In genomic region chr7:82810558-82811259, GRCh38 we compare ENCODE assay signal across 10 cellular contexts.
A peak's percentile ranks its signal among the peaks of the same experiment; 100 is the strongest.
DNase-seq lines count a peak whose midpoint lies in the region; ATAC-seq and TF ChIP-seq lines count a peak whose summit lies in the region.
"Had no signal": no experiment of that assay in that cellular context is flagged by ENCODE, and none has a peak within 500 bp of the region (broad histone marks: within the 10 kb centered on the region; RNA-seq: fewer than 3 reads in every experiment).

No MANE protein-coding gene starts in this region.

- no peak overlapping the region for H3K27ac Mint-ChIP-seq in nephron progenitor cell
- no peak overlapping the region for H3K27ac Mint-ChIP-seq in activated CD4-positive, alpha-beta memory T cell treated with anti-CD3 and anti-CD28 coated beads for 36 hours
- H3K27ac Mint-ChIP-seq: activated B cell treated with CpG ODN at 0.5 μM for 24 hours had no signal

- H3K36me3 Mint-ChIP-seq in nephron progenitor cell (ENCODE audit: low read depth), result no peaks in the 10 kb centered on the region
- H3K36me3 Mint-ChIP-seq in activated CD4-positive, alpha-beta memory T cell treated with anti-CD3 and anti-CD28 coated beads for 36 hours, result no peaks in the 10 kb centered on the region

- H3K4me3 ChIP-seq in DND-41 (ENCODE audit: low read depth in 1 of 2, low read length in 2 of 2) (no peak overlapping the region), OCI-LY1 (ENCODE audit: low read depth, low read length, poor library complexity, severe bottlenecking) (no peak overlapping the region)
- no peak overlapping the region for H3K4me3 ChIP-seq in Jurkat, Clone E6-1 (ENCODE audit: low read length)
- H3K4me3 ChIP-seq: skin epidermis had no signal

- H3K4me2 ChIP-seq in DND-41 (ENCODE audit: insufficient read depth, low read length) (no peak overlapping the region), OCI-LY1 (ENCODE audit: low read length) (no peak overlapping the region)

- H3K9ac ChIP-seq in DND-41 (ENCODE audit: low read depth, low read length) (no peak overlapping the region), OCI-LY1 (ENCODE audit: low read length) (no peak overlapping the region)

- POLR2A ChIA-PET in activated CD4-positive, alpha-beta memory T cell treated with anti-CD3 and anti-CD28 coated beads for 36 hours (lab: Charles Lee), result no interaction called here

- no peaks in the 10 kb centered on the region for H4K20me1 ChIP-seq in DND-41 (ENCODE audit: insufficient read depth, low read length)
- H4K20me1 ChIP-seq in OCI-LY1 (ENCODE audit: insufficient read depth, low read length), result no peaks in the 10 kb centered on the region

- H3K9me2 ChIP-seq in OCI-LY1 (ENCODE audit: low read depth, low read length), result no peaks in the 10 kb centered on the region

- H3F3A ChIP-seq in OCI-LY1 (ENCODE audit: insufficient read depth, low read length), result no peaks in the 10 kb centered on the region

- H2AFZ ChIP-seq in DND-41 (ENCODE audit: low read depth, low read length) (no peak overlapping the region), OCI-LY1 (ENCODE audit: low read length) (no peak overlapping the region)

- H3K4me1 Mint-ChIP-seq in nephron progenitor cell, result no peaks in the 10 kb centered on the region
- H3K4me1 Mint-ChIP-seq in activated CD4-positive, alpha-beta memory T cell treated with anti-CD3 and anti-CD28 coated beads for 36 hours (ENCODE audit: low read depth), result no peaks in the 10 kb centered on the region
- H3K4me1 Mint-ChIP-seq: activated B cell treated with CpG ODN at 0.5 μM for 24 hours had no signal

- H3K9me3 ChIP-seq in DND-41 (ENCODE audit: insufficient read depth, low read length, severe bottlenecking), result no peaks in the 10 kb centered on the region
- H3K9me3 ChIP-seq in OCI-LY1 (ENCODE audit: low read length), result no peaks in the 10 kb centered on the region

- H3K9me3 Mint-ChIP-seq in nephron progenitor cell, result no peaks in the 10 kb centered on the region
- no peaks in the 10 kb centered on the region for H3K9me3 Mint-ChIP-seq in activated CD4-positive, alpha-beta memory T cell treated with anti-CD3 and anti-CD28 coated beads for 36 hours
- H3K9me3 Mint-ChIP-seq: activated B cell treated with CpG ODN at 0.5 μM for 24 hours had no signal

- no peaks in the 10 kb centered on the region for H3K27me3 Mint-ChIP-seq in nephron progenitor cell (ENCODE audit: low read depth, poor library complexity)
- no peaks in the 10 kb centered on the region for H3K27me3 Mint-ChIP-seq in activated CD4-positive, alpha-beta memory T cell treated with anti-CD3 and anti-CD28 coated beads for 36 hours
- H3K27me3 Mint-ChIP-seq: activated B cell treated with CpG ODN at 0.5 μM for 24 hours had no signal

- H3K36me3 ChIP-seq in DND-41 (ENCODE audit: insufficient read depth, low read length) (no peaks in the 10 kb centered on the region), OCI-LY1 (ENCODE audit: insufficient read depth, low read length) (no peaks in the 10 kb centered on the region)

- CTCF ChIA-PET in activated CD4-positive, alpha-beta memory T cell treated with anti-CD3 and anti-CD28 coated beads for 36 hours (lab: Charles Lee), result no interaction called here

- peak; percentile 79 for TF ChIP-seq CTCF in DND-41 (IDR thresholded peaks at IDR 0.05; ENCODE audit: borderline replicate concordance, extremely low read depth, low read length, poor library complexity, severe bottlenecking)
- TF ChIP-seq CTCF in OCI-LY1 (IDR thresholded peaks at IDR 0.05; ENCODE audit: low read length), result peak; percentile 90
- TF ChIP-seq CTCF in nephron progenitor cell (IDR thresholded peaks at IDR 0.05), result peak; percentile 61

- ATAC-seq in DND-41 (ENCODE audit: insufficient read depth, low read depth) (peak; percentile 78), GM21390 (IDR thresholded peaks at IDR 0.05; ENCODE audit: unreplicated experiment) (peak; percentile 92)

- intact Hi-C loops in activated CD4-positive, alpha-beta memory T cell treated with anti-CD3 and anti-CD28 coated beads for 36 hours (cut with micrococcal nuclease), result no loop called here

- H3K79me2 ChIP-seq in DND-41 (ENCODE audit: insufficient read depth, low read length), result no peaks in the 10 kb centered on the region
- H3K79me2 ChIP-seq in OCI-LY1 (ENCODE audit: insufficient read depth, low read length), result no peaks in the 10 kb centered on the region

- H3K4me1 ChIP-seq in DND-41 (ENCODE audit: insufficient read depth, low read length) (no peaks in the 10 kb centered on the region), OCI-LY1 (ENCODE audit: insufficient read depth, low read length, severe bottlenecking) (peaks cover 10% of the 10 kb centered on the region)

- H3K27me3 ChIP-seq in DND-41 (ENCODE audit: insufficient read depth, low read length, poor library complexity) (no peaks in the 10 kb centered on the region), OCI-LY1 (ENCODE audit: insufficient read depth, low read length) (no peaks in the 10 kb centered on the region)

- DNase-seq in DND-41, result no peak
- DNase-seq in Jurkat, Clone E6-1 (ENCODE audit: low read depth, low spot score), result peak; percentile 30
- peak; percentile 58 to 68 for DNase-seq in dermis microvascular lymphatic vessel endothelial cell (ENCODE audit: low read depth in 2 of 2)
- peak; percentile 20 for DNase-seq in nephron progenitor cell
- no peak for DNase-seq in activated CD4-positive, alpha-beta memory T cell treated with anti-CD3 and anti-CD28 coated beads for 36 hours
- no peak for DNase-seq in stimulated activated CD4-positive, alpha-beta T cell treated with anti-CD3 and anti-CD28 coated beads, Interleukin-12 subunit alpha, Interleukin-12 subunit beta, amount 100 ng/mL, for 4 hours
- DNase-seq: activated B cell treated with CpG ODN at 0.5 μM for 24 hours had no signal

- H3K27ac ChIP-seq in DND-41 (ENCODE audit: low read length) (no peak overlapping the region), OCI-LY1 (ENCODE audit: low read depth, low read length, poor library complexity, severe bottlenecking) (no peak overlapping the region)
- H3K27ac ChIP-seq: skin epidermis had no signal

- no peak overlapping the region for H3K4me3 Mint-ChIP-seq in nephron progenitor cell
- no peak overlapping the region for H3K4me3 Mint-ChIP-seq in activated CD4-positive, alpha-beta memory T cell treated with anti-CD3 and anti-CD28 coated beads for 36 hours
- H3K4me3 Mint-ChIP-seq: activated B cell treated with CpG ODN at 0.5 μM for 24 hours had no signal

Comparison
In these comparisons a context has a peak if more than half of its experiments do, and no peak if none do; other contexts are left out.
1. DNase-seq: peak in Jurkat, Clone E6-1 (single experiment), dermis microvascular lymphatic vessel endothelial cell (2 of 2) and nephron progenitor cell (single experiment); none in DND-41 (single experiment), activated CD4-positive, alpha-beta memory T cell treated with anti-CD3 and anti-CD28 coated beads for 36 hours (single experiment) and stimulated activated CD4-positive, alpha-beta T cell treated with anti-CD3 and anti-CD28 coated beads, Interleukin-12 subunit alpha, Interleukin-12 subunit beta, amount 100 ng/mL, for 4 hours (single experiment).
2. Peak in every context shown above with its lines, with median percentiles within 50 percentile points of each other: CTCF ChIP-seq.